ENCODE assay signal across 9 cellular contexts in the genomic region with DNA sequence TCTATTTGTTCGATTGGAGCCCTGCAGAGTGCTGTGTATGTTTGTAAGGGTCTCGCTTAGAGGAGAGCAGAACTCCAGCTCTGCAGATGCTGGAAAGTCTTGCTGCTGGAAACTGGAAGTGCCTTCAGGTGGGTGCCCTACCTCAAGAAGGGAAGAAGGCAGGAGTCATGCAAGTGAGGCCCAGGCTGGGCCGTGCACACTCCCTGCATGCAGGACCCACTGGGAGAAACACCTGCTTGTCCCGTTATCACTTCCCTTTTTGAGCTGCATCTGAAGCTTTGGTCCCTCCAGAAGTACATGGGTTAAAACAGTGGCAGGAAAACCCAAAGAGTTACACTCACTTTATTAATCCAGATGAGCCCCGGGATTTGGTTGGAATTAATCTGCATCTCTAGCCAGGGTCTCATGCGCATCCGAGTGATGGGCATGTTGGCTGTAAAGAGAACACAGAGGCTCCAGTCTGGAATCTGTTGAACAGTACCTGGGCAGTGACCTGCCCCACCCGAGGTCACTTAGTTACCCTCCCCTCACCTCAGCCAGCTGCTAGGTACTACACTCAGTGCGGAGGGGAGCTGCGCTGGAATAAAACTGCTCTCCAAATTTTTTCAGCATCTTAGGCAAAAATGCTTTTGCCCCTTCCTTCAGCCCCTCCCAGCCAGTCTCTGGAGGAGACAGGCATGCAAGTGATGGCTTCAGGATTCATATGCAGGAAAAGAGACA. TPM values are rescaled to one million over a fixed set of nuclear protein-coding genes. Genes with fewer than 3 reads are reported as not detected.
DNase-seq lines count a peak whose midpoint lies in the region; ATAC-seq, FAIRE-seq and TF ChIP-seq lines count a peak whose summit lies in the region.
"Had no signal": no experiment of that assay in that cellular context is flagged by ENCODE, and none has a peak within 500 bp of the region (broad histone marks: within the 10 kb centered on the region; RNA-seq: fewer than 3 reads in every experiment).

No MANE protein-coding gene starts in this region.

- peaks cover 68% of the 10 kb centered on the region for H3K4me1 Mint-ChIP-seq in activated naive CD4-positive, alpha-beta T cell treated with anti-CD3 and anti-CD28 coated beads for 36 hours (ENCODE audit: low read depth)

- no peaks in the 10 kb centered on the region for H3K27me3 Mint-ChIP-seq in activated naive CD4-positive, alpha-beta T cell treated with anti-CD3 and anti-CD28 coated beads for 36 hours (ENCODE audit: low read depth)

- CTCF ChIA-PET in activated naive CD4-positive, alpha-beta T cell treated with anti-CD3 and anti-CD28 coated beads for 36 hours (lab: Charles Lee), result interaction anchor here (1.3 to 4.2 kb wide), 8 partner anchors 9 to 103 kb away, joined by 4 to 29 read pairs (median 10); no protein-coding TSS in a partner anchor

- H3K36me3 ChIP-seq in left lung (peaks cover 0 to 53% of the 10 kb centered on the region in 2 donors), tibial artery (peaks cover 7 to 40% (median 32%) of the 10 kb centered on the region in 3 donors)

- peak overlapping the region; percentile 94 to 100 for H3K27ac ChIP-seq in left lung
- peak overlapping the region; percentile 87 to 89 for H3K27ac ChIP-seq in tibial artery

- H3K4me1 ChIP-seq in left lung (peaks cover 32 to 83% of the 10 kb centered on the region in 2 donors), tibial artery (peaks cover 0 to 32% (median 30%) of the 10 kb centered on the region in 4 donors)

- no peaks in the 10 kb centered on the region for H3K9me3 ChIP-seq in left lung
- H3K9me3 ChIP-seq in tibial artery, result no peaks in the 10 kb centered on the region

- TF ChIP-seq CTCF in left lung (IDR thresholded peaks at IDR 0.05), result no peak
- no peak for TF ChIP-seq CTCF in tibial artery (IDR thresholded peaks at IDR 0.05)

- H3K36me3 Mint-ChIP-seq in activated naive CD4-positive, alpha-beta T cell treated with anti-CD3 and anti-CD28 coated beads for 36 hours (ENCODE audit: low read depth), result peaks cover 55% of the 10 kb centered on the region

- H3K4me3 ChIP-seq in left lung (peak overlapping the region; percentile 77 to 93), tibial artery (peak overlapping the region; percentile 73 to 75)

- H3K9me3 Mint-ChIP-seq in activated naive CD4-positive, alpha-beta T cell treated with anti-CD3 and anti-CD28 coated beads for 36 hours, result no peaks in the 10 kb centered on the region

- no peak for ATAC-seq in left lung
- no peak for ATAC-seq in HG03342 (IDR thresholded peaks at IDR 0.05; ENCODE audit: unreplicated experiment)

- H3K27ac Mint-ChIP-seq in activated naive CD4-positive, alpha-beta T cell treated with anti-CD3 and anti-CD28 coated beads for 36 hours, result peak overlapping the region; percentile 97

- intact Hi-C loops in activated naive CD4-positive, alpha-beta T cell treated with anti-CD3 and anti-CD28 coated beads for 36 hours (cut with micrococcal nuclease), result loop anchor here (5.0 kb wide), 1 partner anchor 467 kb away; no protein-coding TSS in a partner anchor
- intact Hi-C loops in left lung (cut with DNase I) (no loop called here), tibial artery (cut with DNase I; ENCODE audit: low total_unique reads) (no loop called here)

- no peak for DNase-seq in activated naive CD4-positive, alpha-beta T cell treated with anti-CD3 and anti-CD28 coated beads for 36 hours
- no peak for DNase-seq in activated naive CD4-positive, alpha-beta T cell treated with Interleukin-2 at 50 U/mL for 16 hours
- DNase-seq in activated effector memory CD4-positive, alpha-beta T cell treated with anti-CD3 and anti-CD28 coated beads, Interleukin-2, amount 50 U/mL, for 16 hours, result peak; percentile 72
- DNase-seq in left lung (peak in 1 of 2 donors; percentile 67), tibial artery (peak in 1 of 2 donors; percentile 64), urothelium cell line (ENCODE audit: low spot score) (no peak), hypothalamus (lab: John Stamatoyannopoulos, UW) (no peak)

- FAIRE-seq in urothelium cell line (lab: Jason Lieb, UNC), result no peak

- peak overlapping the region; percentile 91 for H3K4me3 Mint-ChIP-seq in activated naive CD4-positive, alpha-beta T cell treated with anti-CD3 and anti-CD28 coated beads for 36 hours

- H3K27me3 ChIP-seq in left lung (no peaks in the 10 kb centered on the region), tibial artery (no peaks in the 10 kb centered on the region)

RNA-seq across cellular contexts. Expression of a gene that starts 1.4 kb away (rescaled TPM):
- total RNA-seq in activated naive CD4-positive, alpha-beta T cell treated with anti-CD3 and anti-CD28 coated beads for 36 hours, result 10 to 100 TPM; 84.3 to 88.4 TPM
- 10 to 100 TPM; 41.4 to 93.3 TPM for total RNA-seq in left lung

RNA-seq across cellular contexts. Expression of a gene that starts 54.1 kb away (rescaled TPM):
- total RNA-seq in activated naive CD4-positive, alpha-beta T cell treated with anti-CD3 and anti-CD28 coated beads for 36 hours, result not detected
- not detected for total RNA-seq in left lung
- total RNA-seq: subcutaneous adipose tissue had no signal
